Comparison of ENCODE assay signal across 2 cellular contexts in genomic region chr19:35743640-35744306, GRCh38.
TF ChIP-seq lines count a peak whose summit lies in the region.

No MANE protein-coding gene starts in this region.

TF ChIP-seq in H1, 55 proteins besides CTCF, POLR2A, EP300 and RAD21:
- TF ChIP-seq CBX5 (IDR thresholded peaks at IDR 0.05; ENCODE audit: low read depth, low read length) = no peak
- no peak for TF ChIP-seq RFX5 (IDR thresholded peaks at IDR 0.05; ENCODE audit: borderline replicate concordance, low read depth, low read length)
- TF ChIP-seq SIRT6 (IDR thresholded peaks at IDR 0.05; ENCODE audit: low read length) = no peak
- no peak for TF ChIP-seq FOSL1 (IDR thresholded peaks at IDR 0.05; ENCODE audit: insufficient read depth, low read depth, low read length)
- TF ChIP-seq KDM5A (IDR thresholded peaks at IDR 0.05; ENCODE audit: low read length) = no peak
- TF ChIP-seq TEAD4 (IDR thresholded peaks at IDR 0.05; ENCODE audit: low read depth, low read length) = no peak
- no peak for TF ChIP-seq EGR1 (IDR thresholded peaks at IDR 0.05; ENCODE audit: borderline replicate concordance, low read depth, low read length)
- TF ChIP-seq BCL11A (IDR thresholded peaks at IDR 0.05; ENCODE audit: low read depth in 2 of 2, low read length in 2 of 2) = no peak
- TF ChIP-seq SUZ12 (IDR thresholded peaks at IDR 0.05; ENCODE audit: low read length) = no peak
- TF ChIP-seq, protein P1, sequence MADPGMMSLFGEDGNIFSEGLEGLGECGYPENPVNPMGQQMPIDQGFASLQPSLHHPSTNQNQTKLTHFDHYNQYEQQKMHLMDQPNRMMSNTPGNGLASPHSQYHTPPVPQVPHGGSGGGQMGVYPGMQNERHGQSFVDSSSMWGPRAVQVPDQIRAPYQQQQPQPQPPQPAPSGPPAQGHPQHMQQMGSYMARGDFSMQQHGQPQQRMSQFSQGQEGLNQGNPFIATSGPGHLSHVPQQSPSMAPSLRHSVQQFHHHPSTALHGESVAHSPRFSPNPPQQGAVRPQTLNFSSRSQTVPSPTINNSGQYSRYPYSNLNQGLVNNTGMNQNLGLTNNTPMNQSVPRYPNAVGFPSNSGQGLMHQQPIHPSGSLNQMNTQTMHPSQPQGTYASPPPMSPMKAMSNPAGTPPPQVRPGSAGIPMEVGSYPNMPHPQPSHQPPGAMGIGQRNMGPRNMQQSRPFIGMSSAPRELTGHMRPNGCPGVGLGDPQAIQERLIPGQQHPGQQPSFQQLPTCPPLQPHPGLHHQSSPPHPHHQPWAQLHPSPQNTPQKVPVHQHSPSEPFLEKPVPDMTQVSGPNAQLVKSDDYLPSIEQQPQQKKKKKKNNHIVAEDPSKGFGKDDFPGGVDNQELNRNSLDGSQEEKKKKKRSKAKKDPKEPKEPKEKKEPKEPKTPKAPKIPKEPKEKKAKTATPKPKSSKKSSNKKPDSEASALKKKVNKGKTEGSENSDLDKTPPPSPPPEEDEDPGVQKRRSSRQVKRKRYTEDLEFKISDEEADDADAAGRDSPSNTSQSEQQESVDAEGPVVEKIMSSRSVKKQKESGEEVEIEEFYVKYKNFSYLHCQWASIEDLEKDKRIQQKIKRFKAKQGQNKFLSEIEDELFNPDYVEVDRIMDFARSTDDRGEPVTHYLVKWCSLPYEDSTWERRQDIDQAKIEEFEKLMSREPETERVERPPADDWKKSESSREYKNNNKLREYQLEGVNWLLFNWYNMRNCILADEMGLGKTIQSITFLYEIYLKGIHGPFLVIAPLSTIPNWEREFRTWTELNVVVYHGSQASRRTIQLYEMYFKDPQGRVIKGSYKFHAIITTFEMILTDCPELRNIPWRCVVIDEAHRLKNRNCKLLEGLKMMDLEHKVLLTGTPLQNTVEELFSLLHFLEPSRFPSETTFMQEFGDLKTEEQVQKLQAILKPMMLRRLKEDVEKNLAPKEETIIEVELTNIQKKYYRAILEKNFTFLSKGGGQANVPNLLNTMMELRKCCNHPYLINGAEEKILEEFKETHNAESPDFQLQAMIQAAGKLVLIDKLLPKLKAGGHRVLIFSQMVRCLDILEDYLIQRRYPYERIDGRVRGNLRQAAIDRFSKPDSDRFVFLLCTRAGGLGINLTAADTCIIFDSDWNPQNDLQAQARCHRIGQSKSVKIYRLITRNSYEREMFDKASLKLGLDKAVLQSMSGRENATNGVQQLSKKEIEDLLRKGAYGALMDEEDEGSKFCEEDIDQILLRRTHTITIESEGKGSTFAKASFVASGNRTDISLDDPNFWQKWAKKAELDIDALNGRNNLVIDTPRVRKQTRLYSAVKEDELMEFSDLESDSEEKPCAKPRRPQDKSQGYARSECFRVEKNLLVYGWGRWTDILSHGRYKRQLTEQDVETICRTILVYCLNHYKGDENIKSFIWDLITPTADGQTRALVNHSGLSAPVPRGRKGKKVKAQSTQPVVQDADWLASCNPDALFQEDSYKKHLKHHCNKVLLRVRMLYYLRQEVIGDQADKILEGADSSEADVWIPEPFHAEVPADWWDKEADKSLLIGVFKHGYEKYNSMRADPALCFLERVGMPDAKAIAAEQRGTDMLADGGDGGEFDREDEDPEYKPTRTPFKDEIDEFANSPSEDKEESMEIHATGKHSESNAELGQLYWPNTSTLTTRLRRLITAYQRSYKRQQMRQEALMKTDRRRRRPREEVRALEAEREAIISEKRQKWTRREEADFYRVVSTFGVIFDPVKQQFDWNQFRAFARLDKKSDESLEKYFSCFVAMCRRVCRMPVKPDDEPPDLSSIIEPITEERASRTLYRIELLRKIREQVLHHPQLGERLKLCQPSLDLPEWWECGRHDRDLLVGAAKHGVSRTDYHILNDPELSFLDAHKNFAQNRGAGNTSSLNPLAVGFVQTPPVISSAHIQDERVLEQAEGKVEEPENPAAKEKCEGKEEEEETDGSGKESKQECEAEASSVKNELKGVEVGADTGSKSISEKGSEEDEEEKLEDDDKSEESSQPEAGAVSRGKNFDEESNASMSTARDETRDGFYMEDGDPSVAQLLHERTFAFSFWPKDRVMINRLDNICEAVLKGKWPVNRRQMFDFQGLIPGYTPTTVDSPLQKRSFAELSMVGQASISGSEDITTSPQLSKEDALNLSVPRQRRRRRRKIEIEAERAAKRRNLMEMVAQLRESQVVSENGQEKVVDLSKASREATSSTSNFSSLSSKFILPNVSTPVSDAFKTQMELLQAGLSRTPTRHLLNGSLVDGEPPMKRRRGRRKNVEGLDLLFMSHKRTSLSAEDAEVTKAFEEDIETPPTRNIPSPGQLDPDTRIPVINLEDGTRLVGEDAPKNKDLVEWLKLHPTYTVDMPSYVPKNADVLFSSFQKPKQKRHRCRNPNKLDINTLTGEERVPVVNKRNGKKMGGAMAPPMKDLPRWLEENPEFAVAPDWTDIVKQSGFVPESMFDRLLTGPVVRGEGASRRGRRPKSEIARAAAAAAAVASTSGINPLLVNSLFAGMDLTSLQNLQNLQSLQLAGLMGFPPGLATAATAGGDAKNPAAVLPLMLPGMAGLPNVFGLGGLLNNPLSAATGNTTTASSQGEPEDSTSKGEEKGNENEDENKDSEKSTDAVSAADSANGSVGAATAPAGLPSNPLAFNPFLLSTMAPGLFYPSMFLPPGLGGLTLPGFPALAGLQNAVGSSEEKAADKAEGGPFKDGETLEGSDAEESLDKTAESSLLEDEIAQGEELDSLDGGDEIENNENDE (IDR thresholded peaks at IDR 0.05; ENCODE audit: insufficient replicate concordance, low read length) = no peak
- TF ChIP-seq JUN (IDR thresholded peaks at IDR 0.05; ENCODE audit: low read depth, low read length) = no peak
- no peak for TF ChIP-seq CEBPB (IDR thresholded peaks at IDR 0.05; ENCODE audit: low read depth, low read length)
- no peak for TF ChIP-seq TBP (IDR thresholded peaks at IDR 0.05; ENCODE audit: low read depth, low read length)
- no peak for TF ChIP-seq SIN3A (conservative IDR thresholded peaks at IDR 0.05 in 1 of 2, IDR thresholded peaks at IDR 0.05 in 1 of 2; ENCODE audit: low read depth in 1 of 2, low read length in 2 of 2)
- no peak for TF ChIP-seq CTBP2 (IDR thresholded peaks at IDR 0.05; ENCODE audit: borderline replicate concordance, insufficient read depth, insufficient read length, low read length)
- TF ChIP-seq HDAC6 (IDR thresholded peaks at IDR 0.05; ENCODE audit: low read depth, low read length) = no peak
- no peak for TF ChIP-seq GTF2F1 (IDR thresholded peaks at IDR 0.05; ENCODE audit: borderline replicate concordance, low read depth, low read length)

TF ChIP-seq in GM12891, 5 proteins besides CTCF, POLR2A, EP300 and RAD21:
- TF ChIP-seq POLR2AphosphoS5 (IDR thresholded peaks at IDR 0.05; ENCODE audit: low read depth, low read length) = no peak
- TF ChIP-seq POU2F2 (IDR thresholded peaks at IDR 0.05; ENCODE audit: low read depth, low read length) = no peak
- no peak for TF ChIP-seq PAX5 (IDR thresholded peaks at IDR 0.05; ENCODE audit: insufficient read depth, low read length, severe bottlenecking)
TF ChIP-seq in GM12891: peak in this region for 0.
